Comparison of ENCODE assay signal across 26 cellular contexts in genomic region chr4:105625214-105625613, GRCh38.
"Had no signal": no experiment of that assay in that cellular context is flagged by ENCODE, and none has a peak within 500 bp of the region (broad histone marks: within the 10 kb centered on the region; RNA-seq: fewer than 3 reads in every experiment).

No MANE protein-coding gene starts in this region.

- DNase-seq: activated CD4-positive, alpha-beta memory T cell treated with anti-CD3 and anti-CD28 coated beads for 36 hours; activated CD4-positive, alpha-beta T cell treated with anti-CD3 and anti-CD28 coated beads, Interleukin-2, amount 10 ng/mL, durations not matched to agents 7 days and 5 days; activated CD8-positive, alpha-beta memory T cell treated with anti-CD3 and anti-CD28 coated beads for 24 hours; activated effector memory CD4-positive, alpha-beta T cell treated with anti-CD3 and anti-CD28 coated beads, Interleukin-2, amount 50 U/mL, for 16 hours; activated naive CD4-positive, alpha-beta T cell treated with Interleukin-2 at 50 U/mL for 16 hours; activated naive CD8-positive, alpha-beta T cell treated with anti-CD3 and anti-CD28 coated beads, Interleukin-2, amount 50 U/mL, for 24 hours; activated T-cell treated with anti-CD3 and anti-CD28 coated beads, Interleukin-2, amount 50 U/mL, for 4 hours; amniotic stem cell; KBM-7; NCI-H1092; NCI-H1417; NCI-H1930; NCI-H2171; NCI-H2227 treated with DMSO at 0.1 percent for 48 hours; NCI-H446 treated with DMSO at 0.1 percent for 48 hours; NCI-H526 treated with DMSO at 0.1 percent for 48 hours; NCI-H82; PC-3; SHP77 treated with DMSO at 0.1 percent for 48 hours; T-helper 17 cell; T-helper 9 cell had no signal

- H3K27ac ChIP-seq: ascending aorta, body of pancreas had no signal

- H3K27me3 ChIP-seq: ascending aorta, body of pancreas had no signal

- FAIRE-seq: RCC 7860 had no signal

- ATAC-seq: activated naive CD4-positive, alpha-beta T cell treated with anti-CD3 and anti-CD28 coated beads, Interleukin-2, amount 50 U/mL, for 72 hours; activated naive CD8-positive, alpha-beta T cell treated with anti-CD3 and anti-CD28 coated beads, Interleukin-2, amount 50 U/mL, for 24 hours; activated T-cell treated with anti-CD3 and anti-CD28 coated beads, Interleukin-2, amount 50 U/mL, for 4 hours; PC-3; T-helper 17 cell; WTC11 had no signal

- H3K9me3 ChIP-seq: ascending aorta, body of pancreas had no signal

- H3K4me1 ChIP-seq: ascending aorta had no signal

- H3K36me3 ChIP-seq: ascending aorta had no signal

- H3K4me3 ChIP-seq: ascending aorta, body of pancreas had no signal
